ENCODE assay signal across 24 cellular contexts in genomic region chr14:91885113-91885712, GRCh38. TPM values are rescaled to one million over a fixed set of nuclear protein-coding genes. Genes with fewer than 3 reads are reported as not detected.
DNase-seq lines count a peak whose midpoint lies in the region; ATAC-seq and TF ChIP-seq lines count a peak whose summit lies in the region.
"Had no signal": no experiment of that assay in that cellular context is flagged by ENCODE, and none has a peak within 500 bp of the region (broad histone marks: within the 10 kb centered on the region; RNA-seq: fewer than 3 reads in every experiment).

No MANE protein-coding gene starts in this region.

- peak overlapping the region; percentile 63 to 68 for H3K27ac Mint-ChIP-seq in T-cell
- peak overlapping the region in 2 of 3 experiments; percentile 77 to 87 for H3K27ac Mint-ChIP-seq in nephron
- H3K27ac Mint-ChIP-seq: activated CD4-positive, alpha-beta T cell treated with anti-CD3 and anti-CD28 coated beads for 36 hours; naive B cell had no signal

- H3K4me3 ChIP-seq in fibroblast of the aortic adventitia (ENCODE audit: low read depth, low read length) (no peak overlapping the region), thoracic aorta (no peak overlapping the region)
- H3K4me3 ChIP-seq: coronary artery, lung, skin epidermis had no signal

- H3K9me3 Mint-ChIP-seq in T-cell (no peaks in the 10 kb centered on the region), nephron (no peaks in the 10 kb centered on the region)

- ATAC-seq in T-cell (replicated peaks in 1 of 4) (no peak), thoracic aorta (ENCODE audit: insufficient number of reproducible peaks, low FRiP score, low read depth) (peak; percentile 35), HG03108 (IDR thresholded peaks at IDR 0.05; ENCODE audit: unreplicated experiment) (no peak), HG03039 (IDR thresholded peaks at IDR 0.05; ENCODE audit: unreplicated experiment) (no peak)
- ATAC-seq: activated CD4-positive, alpha-beta T cell treated with anti-CD3 and anti-CD28 coated beads for 36 hours; HCT116; HepG2; stimulated activated naive CD8-positive, alpha-beta T cell treated with anti-CD3 and anti-CD28 coated beads, Interleukin-15, Interleukin-2, amounts not matched to agents 100 U/mL and 50 U/mL, for 24 hours had no signal

- CTCF ChIA-PET in T-cell (lab: Charles Lee), result no interaction called here

- H3K4me3 Mint-ChIP-seq in T-cell, result no peak overlapping the region
- H3K4me3 Mint-ChIP-seq in nephron, result no peak overlapping the region
- H3K4me3 Mint-ChIP-seq: activated CD4-positive, alpha-beta T cell treated with anti-CD3 and anti-CD28 coated beads for 36 hours; activated naive CD8-positive, alpha-beta T cell; brain; naive B cell had no signal

- H3K4me1 Mint-ChIP-seq in T-cell (peaks cover 35 to 57% (median 37%) of the 10 kb centered on the region in 3 donors), nephron (peaks cover 43% of the 10 kb centered on the region)

- H3K27me3 ChIP-seq in thoracic aorta (replicated peaks; ENCODE audit: insufficient read depth), result no peaks in the 10 kb centered on the region

- H3K36me3 Mint-ChIP-seq in T-cell, result no peaks in the 10 kb centered on the region
- H3K36me3 Mint-ChIP-seq in nephron (ENCODE audit: low read depth), result peaks cover 13% of the 10 kb centered on the region
- H3K36me3 Mint-ChIP-seq: activated naive CD8-positive, alpha-beta T cell; brain; naive B cell had no signal

- DNase-seq in T-cell (no peak), fibroblast of the aortic adventitia (ENCODE audit: low read depth) (peak; percentile 46), thoracic aorta (ENCODE audit: low spot score) (no peak), NCI-H1436 (lab: John Stamatoyannopoulos, UW) (no peak), NCI-H1436 treated with DMSO at 0.1 percent for 48 hours (lab: John Stamatoyannopoulos, UW) (no peak)
- DNase-seq: activated CD4-positive, alpha-beta T cell treated with anti-CD3 and anti-CD28 coated beads for 36 hours; naive B cell; NCI-H1417 treated with DMSO at 0.1 percent for 48 hours; NCI-H774; stimulated activated CD4-positive, alpha-beta T cell treated with anti-CD3 and anti-CD28 coated beads, Interleukin-2, amount 100 ng/mL, for 48 hours; stimulated activated naive CD8-positive, alpha-beta T cell treated with anti-CD3 and anti-CD28 coated beads, Interleukin-15, Interleukin-2, amounts not matched to agents 100 U/mL and 50 U/mL, for 24 hours; SW 1271 had no signal

- H3K4me1 ChIP-seq in thoracic aorta (ENCODE audit: control insufficient read depth in 1 of 2, low read depth in 2 of 2), result peaks cover 47 to 79% of the 10 kb centered on the region in 2 donors

- POLR2A ChIA-PET in T-cell (lab: Charles Lee), result no interaction called here

- peaks cover 38% of the 10 kb centered on the region for H3K36me3 ChIP-seq in thoracic aorta

- H3K9me3 ChIP-seq in thoracic aorta, result no peaks in the 10 kb centered on the region

- no peak for TF ChIP-seq CTCF in fibroblast of the aortic adventitia (IDR thresholded peaks at IDR 0.05; ENCODE audit: insufficient read depth, low read length)
- TF ChIP-seq CTCF in nephron (IDR thresholded peaks at IDR 0.05; ENCODE audit: unreplicated experiment in 3 of 3), result no peak
- no peak for TF ChIP-seq CTCF in thoracic aorta (IDR thresholded peaks at IDR 0.05)

- no peaks in the 10 kb centered on the region for H3K27me3 Mint-ChIP-seq in T-cell
- no peaks in the 10 kb centered on the region for H3K27me3 Mint-ChIP-seq in nephron (ENCODE audit: low read depth)
- H3K27me3 Mint-ChIP-seq: activated CD4-positive, alpha-beta T cell treated with anti-CD3 and anti-CD28 coated beads for 36 hours; activated naive CD8-positive, alpha-beta T cell; naive B cell had no signal

- peak overlapping the region; percentile 64 to 71 for H3K27ac ChIP-seq in thoracic aorta
- H3K27ac ChIP-seq: C4-2B, parathyroid adenoma had no signal

RNA-seq across cellular contexts. Expression of gene TC2N, which starts 17.9 kb away (rescaled TPM):
- 100 to 1,000 TPM; 203 to 274 (median 243) TPM for total RNA-seq in T-cell
- total RNA-seq in fibroblast of the aortic adventitia (ENCODE audit: low replicate concordance), result 0.16 and 1.6 TPM in 2 replicates
- total RNA-seq in thoracic aorta, result 100 to 1,000 TPM; 146 to 172 TPM
- total RNA-seq: HepG2 had no signal

Comparison
In these comparisons a context has a peak if more than half of its experiments do, and no peak if none do; other contexts are left out.
1. RNA of gene TC2N, which starts 17.9 kb away (total RNA-seq): 203 to 274 TPM in T-cell and 146 to 172 TPM in thoracic aorta; 0.16 to 1.6 TPM in fibroblast of the aortic adventitia; every median in the first group is over 10 times any median in the second.